ENCODE assay signal across 8 cellular contexts in genomic region chr20:24917797-24918578, GRCh38.
A peak's percentile ranks its signal among the peaks of the same experiment; 100 is the strongest.
DNase-seq lines count a peak whose midpoint lies in the region; ATAC-seq and TF ChIP-seq lines count a peak whose summit lies in the region.

No MANE protein-coding gene starts in this region.

- ATAC-seq in HG03378 (IDR thresholded peaks at IDR 0.05; ENCODE audit: unreplicated experiment): no peak

- peak overlapping the region; percentile 34 for H3K4me3 ChIP-seq in choroid plexus epithelial cell (ENCODE audit: low read depth, low read length)

- TF ChIP-seq CTCF in VCaP (conservative IDR thresholded peaks at IDR 0.05) (peak; percentile 93), choroid plexus epithelial cell (conservative IDR thresholded peaks at IDR 0.05; ENCODE audit: low read depth, low read length) (peak; percentile 91)

- H3K27ac ChIP-seq in VCaP: no peak overlapping the region; the same call in 1 of the 2 replicates

- peak; percentile 86 for DNase-seq in COLO829 (ENCODE audit: low spot score)
- peak; percentile 22 for DNase-seq in GOT3 (lab: John Stamatoyannopoulos, UW)
- peak; percentile 5 for DNase-seq in NCI-H2107 (lab: John Stamatoyannopoulos, UW)
- peak; percentile 82 for DNase-seq in choroid plexus epithelial cell (ENCODE audit: low read depth)
- peak; percentile 61 for DNase-seq in kidney tubule cell (ENCODE audit: low spot score)
- DNase-seq in stimulated activated CD4-positive, alpha-beta T cell treated with anti-CD3 and anti-CD28 coated beads, Interleukin-2, amount 100 ng/mL, for 4 hours (ENCODE audit: low read depth): peak; percentile 6

Comparison
In these comparisons a context has a peak if more than half of its experiments do, and no peak if none do; other contexts are left out.
1. DNase-seq: peak in every context shown above with its lines; median percentile 86 in COLO829; 82 in choroid plexus epithelial cell; 61 in kidney tubule cell; 22 in GOT3; 6 in stimulated activated CD4-positive, alpha-beta T cell treated with anti-CD3 and anti-CD28 coated beads, Interleukin-2, amount 100 ng/mL, for 4 hours; 5 in NCI-H2107.